In genomic region chr2:1071650-1072049, GRCh38 we compare ENCODE assay signal across 29 cellular contexts.
"Had no signal": no experiment of that assay in that cellular context is flagged by ENCODE, and none has a peak within 500 bp of the region (broad histone marks: within the 10 kb centered on the region; RNA-seq: fewer than 3 reads in every experiment).

No MANE protein-coding gene starts in this region.

- H3K4me3 Mint-ChIP-seq: dendritic cell treated with granulocyte-macrophage colony-stimulating factor and Interleukin-4, amounts not matched to agents 40 ng/mL and 50 ng/mL, for 4 days; effector memory CD8-positive, alpha-beta T cell; endodermal cell had no signal

- ATAC-seq: effector memory CD8-positive, alpha-beta T cell; esophagus mucosa; foreskin keratinocyte; gastrocnemius medialis; gastroesophageal sphincter; heart left ventricle; heart right ventricle had no signal

- H3K9me3 ChIP-seq: colonic mucosa, gastrocnemius medialis had no signal

- H3K27me3 Mint-ChIP-seq: dendritic cell treated with granulocyte-macrophage colony-stimulating factor and Interleukin-4, amounts not matched to agents 40 ng/mL and 50 ng/mL, for 4 days had no signal

- H3K36me3 ChIP-seq: colonic mucosa, esophagus muscularis mucosa, esophagus squamous epithelium, gastrocnemius medialis, gastroesophageal sphincter, heart left ventricle, heart right ventricle had no signal

- H3K4me1 ChIP-seq: colonic mucosa, esophagus muscularis mucosa, esophagus squamous epithelium, foreskin keratinocyte, gastrocnemius medialis, gastroesophageal sphincter, heart left ventricle, heart right ventricle had no signal

- H3K27ac ChIP-seq: colonic mucosa, coronary artery, dorsolateral prefrontal cortex, epithelial cell of prostate, esophagus muscularis mucosa, esophagus squamous epithelium, foreskin keratinocyte, gastrocnemius medialis, gastroesophageal sphincter, heart left ventricle, heart right ventricle had no signal

- H3K27ac Mint-ChIP-seq: dendritic cell treated with granulocyte-macrophage colony-stimulating factor and Interleukin-4, amounts not matched to agents 40 ng/mL and 50 ng/mL, for 4 days; effector memory CD8-positive, alpha-beta T cell; endodermal cell had no signal

- H3K4me3 ChIP-seq: colonic mucosa, coronary artery, dorsolateral prefrontal cortex, esophagus muscularis mucosa, esophagus squamous epithelium, gastrocnemius medialis, gastroesophageal sphincter, heart left ventricle, heart right ventricle had no signal

- H3K4me1 Mint-ChIP-seq: endodermal cell had no signal

- H3K27me3 ChIP-seq: colonic mucosa, esophagus squamous epithelium, foreskin keratinocyte, gastrocnemius medialis, heart left ventricle had no signal

- FAIRE-seq: colon, endometrium, endothelial cell of umbilical vein, frontal cortex had no signal

- DNase-seq: colonic mucosa; cortex of kidney; dermis blood vessel endothelial cell; dorsolateral prefrontal cortex; effector CD4-positive, alpha-beta T cell; effector CD8-positive, alpha-beta T cell; effector memory CD4-positive, alpha-beta T cell; effector memory CD8-positive, alpha-beta T cell; endodermal cell; erythroblast; esophagus squamous epithelium; foreskin fibroblast; foreskin keratinocyte; foreskin melanocyte; gastrocnemius medialis; glutamatergic neuron; head of caudate nucleus; heart left ventricle; heart right ventricle had no signal
